In genomic region chr1:1243261-1243660, GRCh38 we compare ENCODE assay signal across 1 cellular context.
TF ChIP-seq lines count a peak whose summit lies in the region.

No MANE protein-coding gene starts in this region.

TF ChIP-seq in K562, 482 proteins besides CTCF, POLR2A, EP300 and RAD21:
- peak; percentile 72; the same call in 1 of the 2 replicates for TF ChIP-seq HNRNPL (IDR thresholded peaks at IDR 0.05; ENCODE audit: low read depth, low read length)
- TF ChIP-seq MIER1 (IDR thresholded peaks at IDR 0.05; ENCODE audit: low read depth) = no peak
